8 cellular contexts compared by ENCODE assay signal in genomic region chr15:100340721-100341661, GRCh38. TPM values are rescaled to one million over a fixed set of nuclear protein-coding genes. Genes with fewer than 3 reads are reported as not detected.
DNase-seq lines count a peak whose midpoint lies in the region; ATAC-seq and TF ChIP-seq lines count a peak whose summit lies in the region.

No MANE protein-coding gene starts in this region.

- no peak for DNase-seq in CD14-positive monocyte (ENCODE audit: low spot score)
- no peak for DNase-seq in HCT116 (ENCODE audit: low read depth, low spot score)
- DNase-seq in activated CD8-positive, alpha-beta T cell treated with anti-CD3 and anti-CD28 coated beads, Interleukin-2, amount 10 ng/mL, durations not matched to agents 7 days and 5 days: no peak
- no peak for DNase-seq in right atrium auricular region (ENCODE audit: low spot score)
- DNase-seq in NOMO-1 treated with dmso at 0.1 percent for 144 hours (lab: John Stamatoyannopoulos, UW; ENCODE audit: unreplicated experiment): no peak
- no peak for DNase-seq in erythroblast (lab: John Stamatoyannopoulos, UW)
- DNase-seq in midbrain (lab: John Stamatoyannopoulos, UW): no peak

- CTCF ChIA-PET in HCT116 (lab: Charles Lee): interaction anchor here (1.4 to 3.0 kb wide), 2 partner anchors 9 to 412 kb away, joined by 9 to 39 read pairs; no protein-coding TSS in a partner anchor
- CTCF ChIA-PET in activated CD8-positive, alpha-beta T cell treated with anti-CD3 and anti-CD28 coated beads, Interleukin-2, amount 10 ng/mL, durations not matched to agents 7 days and 5 days (lab: Charles Lee): interaction anchor here (1.1 to 8.3 kb wide), 7 partner anchors 8 to 532 kb away, joined by 3 to 148 read pairs (median 5); no protein-coding TSS in a partner anchor

- intact Hi-C loops in CD14-positive monocyte (cut with micrococcal nuclease) (loop anchor here in 1 of 2 donors (5.0 kb wide), 1 partner anchor 231 kb away; no protein-coding TSS in a partner anchor), HCT116 (cut with micrococcal nuclease) (loop anchor here (5.0 kb wide), 2 partner anchors 41 to 549 kb away; no protein-coding TSS in a partner anchor)

- H3K36me3 ChIP-seq in HCT116 (ENCODE audit: control insufficient read depth in 1 of 2, insufficient read depth in 2 of 2, low read length in 2 of 2) (no peaks in the 10 kb centered on the region), right atrium auricular region (no peaks in the 10 kb centered on the region), skeletal muscle satellite cell (ENCODE audit: insufficient read depth, low read length) (no peaks in the 10 kb centered on the region)

- H3K27me3 Mint-ChIP-seq in CD14-positive monocyte (ENCODE audit: low read depth in 3 of 3): peaks cover 59 to 81% (median 62%) of the 10 kb centered on the region in 3 donors
- peaks cover 19% of the 10 kb centered on the region for H3K27me3 Mint-ChIP-seq in activated CD8-positive, alpha-beta T cell treated with anti-CD3 and anti-CD28 coated beads, Interleukin-2, amount 10 ng/mL, durations not matched to agents 7 days and 5 days (ENCODE audit: low read depth)

- H3K4me1 Mint-ChIP-seq in CD14-positive monocyte: peaks cover 8% of the 10 kb centered on the region
- H3K4me1 Mint-ChIP-seq in activated CD8-positive, alpha-beta T cell treated with anti-CD3 and anti-CD28 coated beads, Interleukin-2, amount 10 ng/mL, durations not matched to agents 7 days and 5 days (ENCODE audit: low read depth): peaks cover 28% of the 10 kb centered on the region

- peak overlapping the region; percentile 66 for H3K9ac ChIP-seq in HCT116 (ENCODE audit: low read length)
- H3K9ac ChIP-seq in skeletal muscle satellite cell (ENCODE audit: low read depth, low read length): no peak overlapping the region

- H3K4me2 ChIP-seq in HCT116 (ENCODE audit: low read length) (peak overlapping the region; percentile 90), skeletal muscle satellite cell (ENCODE audit: low read length) (peak overlapping the region; percentile 93)

- H3K4me3 Mint-ChIP-seq in CD14-positive monocyte: peak overlapping the region; percentile 69 to 84
- peak overlapping the region; percentile 59 for H3K4me3 Mint-ChIP-seq in activated CD8-positive, alpha-beta T cell treated with anti-CD3 and anti-CD28 coated beads, Interleukin-2, amount 10 ng/mL, durations not matched to agents 7 days and 5 days

- no peak overlapping the region for H3K27ac Mint-ChIP-seq in CD14-positive monocyte
- H3K27ac Mint-ChIP-seq in activated CD8-positive, alpha-beta T cell treated with anti-CD3 and anti-CD28 coated beads, Interleukin-2, amount 10 ng/mL, durations not matched to agents 7 days and 5 days: peak overlapping the region; percentile 46

- H3K79me2 ChIP-seq in HCT116 (ENCODE audit: insufficient read depth, low read length): no peaks in the 10 kb centered on the region

- TF ChIP-seq CTCF in CD14-positive monocyte (IDR thresholded peaks at IDR 0.05): no peak
- TF ChIP-seq CTCF in HCT116 (IDR thresholded peaks at IDR 0.05 in 2 of 3, conservative IDR thresholded peaks at IDR 0.05 in 1 of 3; ENCODE audit: borderline replicate concordance in 1 of 3, insufficient read depth in 1 of 3, low read depth in 2 of 3, low read length in 2 of 3): no peak
- TF ChIP-seq CTCF in right atrium auricular region (IDR thresholded peaks at IDR 0.05): no peak

- TF ChIP-seq RAD21 in HCT116 (IDR thresholded peaks at IDR 0.05; ENCODE audit: low read depth): no peak

- peak overlapping the region; percentile 61 to 68 for H3K4me3 ChIP-seq in HCT116 (replicated peaks in 1 of 2; ENCODE audit: low read depth in 1 of 2, low read length in 2 of 2)
- H3K4me3 ChIP-seq in right atrium auricular region: peak overlapping the region; percentile 65 to 84
- H3K4me3 ChIP-seq in skeletal muscle satellite cell (ENCODE audit: low read length): peak overlapping the region; percentile 70

- RAD21 ChIA-PET in HCT116 (lab: Charles Lee; ENCODE audit: low non-redundant PET in 1 of 2, low total read pairs in 2 of 2, uncharacterized antibody in 2 of 2, unreplicated experiment in 2 of 2): no interaction called here

- ATAC-seq in HCT116: peak; percentile 41
- ATAC-seq in activated CD8-positive, alpha-beta T cell treated with anti-CD3 and anti-CD28 coated beads, Interleukin-2, amount 10 ng/mL, durations not matched to agents 7 days and 5 days: peak; percentile 29

- H3K9me2 ChIP-seq in HCT116 (ENCODE audit: insufficient read depth): no peaks in the 10 kb centered on the region

- H3K4me1 ChIP-seq in HCT116 (ENCODE audit: control insufficient read depth in 1 of 2, insufficient read depth in 2 of 2, low read length in 2 of 2) (peaks cover 3 to 13% of the 10 kb centered on the region in 2 experiments; a peak in 2 of 4 replicates), right atrium auricular region (peaks cover 0 to 12% of the 10 kb centered on the region in 2 donors), skeletal muscle satellite cell (ENCODE audit: control insufficient read depth, insufficient read depth, low read length) (peaks cover 4% of the 10 kb centered on the region)

- H2AFZ ChIP-seq in HCT116 (ENCODE audit: low read depth, low read length, poor library complexity, severe bottlenecking): no peak overlapping the region

- H3K36me3 Mint-ChIP-seq in CD14-positive monocyte: peaks cover 0 to 3% of the 10 kb centered on the region in 2 donors
- H3K36me3 Mint-ChIP-seq in activated CD8-positive, alpha-beta T cell treated with anti-CD3 and anti-CD28 coated beads, Interleukin-2, amount 10 ng/mL, durations not matched to agents 7 days and 5 days (ENCODE audit: low read depth): no peaks in the 10 kb centered on the region

- H4K20me1 ChIP-seq in HCT116 (ENCODE audit: insufficient read depth): no peaks in the 10 kb centered on the region

- H3K27ac ChIP-seq in HCT116 (ENCODE audit: low read depth, low read length): peak overlapping the region; percentile 30; the same call in 1 of the 2 replicates
- H3K27ac ChIP-seq in right atrium auricular region: peak overlapping the region; percentile 78 to 86

- POLR2A ChIA-PET in HCT116 (lab: Charles Lee): no interaction called here
- POLR2A ChIA-PET in activated CD8-positive, alpha-beta T cell treated with anti-CD3 and anti-CD28 coated beads, Interleukin-2, amount 10 ng/mL, durations not matched to agents 7 days and 5 days (lab: Charles Lee): interaction anchor here (1.5 kb wide), 1 partner anchor 10 kb away, joined by 5 read pairs; no protein-coding TSS in a partner anchor

- H3K9me3 Mint-ChIP-seq in CD14-positive monocyte: peaks cover 0 to 11% (median 5%) of the 10 kb centered on the region in 7 donors
- H3K9me3 Mint-ChIP-seq in activated CD8-positive, alpha-beta T cell treated with anti-CD3 and anti-CD28 coated beads, Interleukin-2, amount 10 ng/mL, durations not matched to agents 7 days and 5 days (ENCODE audit: insufficient read depth): no peaks in the 10 kb centered on the region

- H3K27me3 ChIP-seq in HCT116 (ENCODE audit: insufficient read depth, low read length): no peaks in the 10 kb centered on the region
- no peaks in the 10 kb centered on the region for H3K27me3 ChIP-seq in right atrium auricular region
- H3K27me3 ChIP-seq in skeletal muscle satellite cell (ENCODE audit: control insufficient read depth, insufficient read depth, low read length): peaks cover 31% of the 10 kb centered on the region

- BruUV-seq in HCT116 (replicated peaks; lab: Mats Ljungman, UMichigan): no TSS peak

- no peaks in the 10 kb centered on the region for H3K9me3 ChIP-seq in HCT116 (ENCODE audit: control insufficient read depth in 1 of 2, insufficient read depth in 1 of 2, low read depth in 1 of 2, low read length in 2 of 2)
- no peaks in the 10 kb centered on the region for H3K9me3 ChIP-seq in right atrium auricular region
- H3K9me3 ChIP-seq in skeletal muscle satellite cell (replicated peaks; ENCODE audit: low read length): no peaks in the 10 kb centered on the region

- TF ChIP-seq POLR2A in HCT116 (IDR thresholded peaks at IDR 0.05; ENCODE audit: borderline replicate concordance, extremely low read depth, insufficient read depth, insufficient read length): no peak
- TF ChIP-seq POLR2A in erythroblast (IDR thresholded peaks at IDR 0.05; ENCODE audit: low read length): no peak

TF ChIP-seq in HCT116, 20 proteins besides CTCF, POLR2A, EP300 and RAD21:
- TF ChIP-seq ZFX (IDR thresholded peaks at IDR 0.05) (0 out of 2 replicates have a peak, but pooled peaks have one; percentile 22), ATF3 (IDR thresholded peaks at IDR 0.05) (no peak)

RNA-seq across cellular contexts. Expression of gene ADAMTS17, which starts 0.8 kb away (rescaled TPM):
- under 1 TPM in 1 of 2 donors, not detected in 1; 0.03 TPM for polyA plus RNA-seq in CD14-positive monocyte
- total RNA-seq in HCT116 (2021; ENCODE audit: unreplicated experiment) (4.2 TPM), right atrium auricular region (1 to 10 TPM; 3.6 to 4.4 TPM)
- polyA plus RNA-seq in HCT116 (2012): 1.6 and 1.7 TPM in 2 replicates
- 1 to 10 TPM; 5.1 to 6.0 TPM for total RNA-seq in activated CD8-positive, alpha-beta T cell treated with anti-CD3 and anti-CD28 coated beads, Interleukin-2, amount 10 ng/mL, durations not matched to agents 7 days and 5 days
- total RNA-seq in skeletal muscle satellite cell (2012; rRNA removed): 0.25 TPM in 1 of 2 replicates, not detected in the other
